In the genomic region with DNA sequence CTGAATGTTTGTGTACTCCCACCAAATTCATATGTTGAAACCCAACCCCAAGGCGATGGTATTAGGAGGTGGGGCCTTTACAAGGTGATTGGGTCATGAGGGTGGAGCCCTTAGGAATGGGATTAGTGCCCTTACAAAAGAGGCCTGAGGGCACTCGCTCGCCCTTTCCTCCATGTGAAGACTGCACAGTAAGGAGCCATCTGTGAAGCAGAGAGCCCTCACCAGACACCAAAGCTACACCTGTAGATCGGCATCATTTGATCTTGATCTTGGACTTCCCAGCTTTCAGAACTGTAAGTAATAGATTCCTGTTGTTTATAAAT, we compare ENCODE assay signal across 28 cellular contexts.
"Had no signal": no experiment of that assay in that cellular context is flagged by ENCODE, and none has a peak within 500 bp of the region (broad histone marks: within the 10 kb centered on the region; RNA-seq: fewer than 3 reads in every experiment).

No MANE protein-coding gene starts in this region.

- H3K4me3 Mint-ChIP-seq: activated B cell treated with CpG ODN at 0.5 μM for 24 hours; activated CD4-positive, alpha-beta memory T cell treated with anti-CD3 and anti-CD28 coated beads for 36 hours; activated naive CD4-positive, alpha-beta T cell treated with anti-CD3 and anti-CD28 coated beads, Interleukin-2, amount 10 ng/mL, durations not matched to agents 7 days and 5 days; activated naive CD8-positive, alpha-beta T cell; activated naive CD8-positive, alpha-beta T cell treated with anti-CD3 and anti-CD28 coated beads, Interleukin-2, amount 50 U/mL, for 24 hours; central memory CD8-positive, alpha-beta T cell; T-helper 1 cell treated with Interleukin-12 subunit alpha and Interleukin-12 subunit beta and Interleukin-4 antibody, amounts not matched to agents 30 μg/mL and 1 μg/mL, for 36 hours; T-helper 2 cell treated with Interferon-gamma antibody and Interleukin-4, amounts not matched to agents 5 μg/mL and 100 μg/mL, for 36 hours had no signal

- H3K27me3 ChIP-seq: brain microvascular endothelial cell, MG63, SJSA1 had no signal

- FAIRE-seq: TTC549 had no signal

- H3K27ac Mint-ChIP-seq: activated B cell treated with CpG ODN at 0.5 μM for 24 hours; activated CD4-positive, alpha-beta memory T cell treated with anti-CD3 and anti-CD28 coated beads for 36 hours; activated naive CD4-positive, alpha-beta T cell treated with anti-CD3 and anti-CD28 coated beads, Interleukin-2, amount 10 ng/mL, durations not matched to agents 7 days and 5 days; activated naive CD8-positive, alpha-beta T cell; activated naive CD8-positive, alpha-beta T cell treated with anti-CD3 and anti-CD28 coated beads, Interleukin-2, amount 50 U/mL, for 24 hours; T-helper 1 cell treated with Interleukin-12 subunit alpha and Interleukin-12 subunit beta and Interleukin-4 antibody, amounts not matched to agents 30 μg/mL and 1 μg/mL, for 36 hours; T-helper 2 cell treated with Interferon-gamma antibody and Interleukin-4, amounts not matched to agents 5 μg/mL and 100 μg/mL, for 36 hours had no signal

- DNase-seq: activated B cell treated with CpG ODN at 0.5 μM for 24 hours; activated CD4-positive, alpha-beta memory T cell treated with anti-CD3 and anti-CD28 coated beads for 36 hours; activated CD4-positive, alpha-beta T cell treated with anti-CD3 and anti-CD28 coated beads for 4 hours; activated CD4-positive, alpha-beta T cell treated with anti-CD3 and anti-CD28 coated beads, Interleukin-2, amount 50 U/mL, for 1 hour; activated CD4-positive, CD25-positive, alpha-beta regulatory T cell treated with anti-CD3 and anti-CD28 coated beads, Interleukin-2, amount 50 U/mL, for 72 hours; activated CD8-positive, alpha-beta memory T cell treated with anti-CD3 and anti-CD28 coated beads, Interleukin-2, amount 50 U/mL, for 4 hours; activated effector memory CD4-positive, alpha-beta T cell treated with Interleukin-2 at 50 U/mL for 16 hours; activated naive CD4-positive, alpha-beta T cell treated with anti-CD3 and anti-CD28 coated beads, Interleukin-2, amount 10 ng/mL, durations not matched to agents 7 days and 5 days; activated naive CD8-positive, alpha-beta T cell treated with anti-CD3 and anti-CD28 coated beads, Interleukin-2, amount 50 U/mL, for 24 hours; activated T-cell treated with anti-CD3 and anti-CD28 coated beads, Interleukin-2, amount 50 U/mL, for 48 hours; brain microvascular endothelial cell; NCI-H1048; NCI-H1105 treated with DMSO at 0.1 percent for 48 hours; NCI-H1436; NCI-H1930; NCI-H2081 treated with DMSO at 0.1 percent for 48 hours; NCI-H226; NCI-H524; SHP77 treated with DMSO at 0.1 percent for 48 hours; SK-N-SH had no signal

- H3K36me3 Mint-ChIP-seq: activated CD4-positive, alpha-beta memory T cell treated with anti-CD3 and anti-CD28 coated beads for 36 hours; activated naive CD4-positive, alpha-beta T cell treated with anti-CD3 and anti-CD28 coated beads, Interleukin-2, amount 10 ng/mL, durations not matched to agents 7 days and 5 days; activated naive CD8-positive, alpha-beta T cell had no signal

- H3K9me3 ChIP-seq: MG63, SJSA1, SK-N-SH had no signal

- H3K27me3 Mint-ChIP-seq: activated CD4-positive, alpha-beta memory T cell treated with anti-CD3 and anti-CD28 coated beads for 36 hours; activated naive CD8-positive, alpha-beta T cell had no signal

- H3K9ac ChIP-seq: SK-N-SH had no signal

- H3K9me3 Mint-ChIP-seq: activated CD4-positive, alpha-beta memory T cell treated with anti-CD3 and anti-CD28 coated beads for 36 hours; activated naive CD4-positive, alpha-beta T cell treated with anti-CD3 and anti-CD28 coated beads, Interleukin-2, amount 10 ng/mL, durations not matched to agents 7 days and 5 days; activated naive CD8-positive, alpha-beta T cell treated with anti-CD3 and anti-CD28 coated beads, Interleukin-2, amount 50 U/mL, for 24 hours; central memory CD8-positive, alpha-beta T cell; T-helper 1 cell treated with Interleukin-12 subunit alpha and Interleukin-12 subunit beta and Interleukin-4 antibody, amounts not matched to agents 30 μg/mL and 1 μg/mL, for 36 hours; T-helper 2 cell treated with Interferon-gamma antibody and Interleukin-4, amounts not matched to agents 5 μg/mL and 100 μg/mL, for 36 hours had no signal

- ATAC-seq: activated naive CD8-positive, alpha-beta T cell treated with anti-CD3 and anti-CD28 coated beads, Interleukin-2, amount 50 U/mL, for 24 hours; Panc1 had no signal

- H3K4me3 ChIP-seq: MG63, SJSA1 had no signal

- H3K36me3 ChIP-seq: brain microvascular endothelial cell, MG63, SJSA1 had no signal

- H3K4me1 Mint-ChIP-seq: activated B cell treated with CpG ODN at 0.5 μM for 24 hours; activated naive CD4-positive, alpha-beta T cell treated with anti-CD3 and anti-CD28 coated beads, Interleukin-2, amount 10 ng/mL, durations not matched to agents 7 days and 5 days; activated naive CD8-positive, alpha-beta T cell treated with anti-CD3 and anti-CD28 coated beads, Interleukin-2, amount 50 U/mL, for 24 hours; central memory CD8-positive, alpha-beta T cell had no signal

- H3K27ac ChIP-seq: brain microvascular endothelial cell, SJSA1 had no signal
